ENCODE assay signal across 2 cellular contexts in the genomic region with DNA sequence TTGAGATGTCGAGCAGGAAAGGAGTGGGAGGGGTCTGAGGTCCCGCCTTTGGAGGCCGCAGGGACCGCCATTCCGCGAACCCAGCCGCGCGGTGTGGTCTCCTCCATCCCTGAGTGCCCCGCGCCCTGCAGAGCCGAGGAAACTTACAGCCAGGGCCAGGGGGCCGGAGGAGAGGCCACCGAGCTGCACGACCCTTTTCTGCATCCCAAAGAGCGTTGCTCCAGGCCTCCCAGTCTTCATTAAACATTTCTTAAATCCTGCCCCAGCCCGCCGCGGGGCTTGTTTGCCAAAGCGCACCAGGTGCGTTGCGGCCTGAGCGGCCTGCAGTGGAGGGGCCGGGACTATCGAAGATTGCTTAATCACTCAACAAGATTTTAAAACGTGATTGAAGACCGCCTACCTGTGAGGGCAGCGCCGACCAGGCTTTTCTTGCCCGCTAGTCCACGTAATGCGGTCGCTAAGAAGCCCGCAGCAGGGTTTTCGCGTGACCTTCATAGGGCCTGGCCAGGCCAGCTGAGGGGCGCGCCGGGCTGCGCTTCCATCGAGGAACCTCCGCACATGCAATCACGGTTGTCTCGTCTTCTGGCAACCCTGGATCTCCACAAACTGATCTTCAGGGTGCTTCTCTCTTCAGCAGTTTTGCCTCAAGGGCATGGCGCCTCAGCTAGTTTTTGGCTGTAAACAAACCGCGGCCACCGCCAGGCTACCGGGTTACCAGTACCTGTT.
TF ChIP-seq lines count a peak whose summit lies in the region.

No MANE protein-coding gene starts in this region.

TF ChIP-seq in A549, 52 proteins besides CTCF, POLR2A, EP300 and RAD21:
- TF ChIP-seq MAZ (IDR thresholded peaks at IDR 0.05; ENCODE audit: borderline replicate concordance, low read depth, low read length) (no peak), KDM5A (IDR thresholded peaks at IDR 0.05) (no peak), SREBF2 (IDR thresholded peaks at IDR 0.05) (no peak), CEBPB (IDR thresholded peaks at IDR 0.05) (no peak), KDM1A (IDR thresholded peaks at IDR 0.05; ENCODE audit: low read depth) (no peak), MYC (IDR thresholded peaks at IDR 0.05; ENCODE audit: borderline replicate concordance, low read length) (no peak), NR3C1 (IDR thresholded peaks at IDR 0.05) (no peak)
- TF ChIP-seq, protein P1, sequence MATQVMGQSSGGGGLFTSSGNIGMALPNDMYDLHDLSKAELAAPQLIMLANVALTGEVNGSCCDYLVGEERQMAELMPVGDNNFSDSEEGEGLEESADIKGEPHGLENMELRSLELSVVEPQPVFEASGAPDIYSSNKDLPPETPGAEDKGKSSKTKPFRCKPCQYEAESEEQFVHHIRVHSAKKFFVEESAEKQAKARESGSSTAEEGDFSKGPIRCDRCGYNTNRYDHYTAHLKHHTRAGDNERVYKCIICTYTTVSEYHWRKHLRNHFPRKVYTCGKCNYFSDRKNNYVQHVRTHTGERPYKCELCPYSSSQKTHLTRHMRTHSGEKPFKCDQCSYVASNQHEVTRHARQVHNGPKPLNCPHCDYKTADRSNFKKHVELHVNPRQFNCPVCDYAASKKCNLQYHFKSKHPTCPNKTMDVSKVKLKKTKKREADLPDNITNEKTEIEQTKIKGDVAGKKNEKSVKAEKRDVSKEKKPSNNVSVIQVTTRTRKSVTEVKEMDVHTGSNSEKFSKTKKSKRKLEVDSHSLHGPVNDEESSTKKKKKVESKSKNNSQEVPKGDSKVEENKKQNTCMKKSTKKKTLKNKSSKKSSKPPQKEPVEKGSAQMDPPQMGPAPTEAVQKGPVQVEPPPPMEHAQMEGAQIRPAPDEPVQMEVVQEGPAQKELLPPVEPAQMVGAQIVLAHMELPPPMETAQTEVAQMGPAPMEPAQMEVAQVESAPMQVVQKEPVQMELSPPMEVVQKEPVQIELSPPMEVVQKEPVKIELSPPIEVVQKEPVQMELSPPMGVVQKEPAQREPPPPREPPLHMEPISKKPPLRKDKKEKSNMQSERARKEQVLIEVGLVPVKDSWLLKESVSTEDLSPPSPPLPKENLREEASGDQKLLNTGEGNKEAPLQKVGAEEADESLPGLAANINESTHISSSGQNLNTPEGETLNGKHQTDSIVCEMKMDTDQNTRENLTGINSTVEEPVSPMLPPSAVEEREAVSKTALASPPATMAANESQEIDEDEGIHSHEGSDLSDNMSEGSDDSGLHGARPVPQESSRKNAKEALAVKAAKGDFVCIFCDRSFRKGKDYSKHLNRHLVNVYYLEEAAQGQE (IDR thresholded peaks at IDR 0.05), result no peak

TF ChIP-seq in IMR-90, 13 proteins besides CTCF, POLR2A, EP300 and RAD21:
- no peak for TF ChIP-seq FOS (IDR thresholded peaks at IDR 0.05; ENCODE audit: low read depth, low read length)
- 0 out of 2 replicates have a peak, but pooled peaks have one; percentile 37 for TF ChIP-seq CEBPB (IDR thresholded peaks at IDR 0.05; ENCODE audit: low read depth, low read length)
